In genomic region chr5:72441861-72442540, GRCh38 we compare ENCODE assay signal across 10 cellular contexts.
DNase-seq lines count a peak whose midpoint lies in the region; ATAC-seq and TF ChIP-seq lines count a peak whose summit lies in the region.
"Had no signal": no experiment of that assay in that cellular context is flagged by ENCODE, and none has a peak within 500 bp of the region (broad histone marks: within the 10 kb centered on the region; RNA-seq: fewer than 3 reads in every experiment).

No MANE protein-coding gene starts in this region.

- no CpG with 5 or more reads among the region's 3 CpGs for WGBS in trophoblast cell (ENCODE audit: extremely low coverage, insufficient coverage, insufficient read length)

- TF ChIP-seq CTCF in BJ (IDR thresholded peaks at IDR 0.05; ENCODE audit: insufficient read depth, low read depth, low read length) (no peak), endothelial cell (IDR thresholded peaks at IDR 0.05; ENCODE audit: unreplicated experiment) (no peak)

- H3K9ac ChIP-seq in trophoblast cell (ENCODE audit: low read length) = no peak overlapping the region
- H3K9ac ChIP-seq: KMS-11 had no signal

- H3K79me1 ChIP-seq in trophoblast cell (ENCODE audit: low read length) = no peaks in the 10 kb centered on the region

- no peak overlapping the region for H4K12ac ChIP-seq in trophoblast cell (ENCODE audit: low read depth, low read length)

- H3K27ac ChIP-seq in trophoblast cell (ENCODE audit: low read depth, low read length) = no peak overlapping the region
- H3K27ac ChIP-seq: KMS-11 had no signal

- H3K27me3 Mint-ChIP-seq in endothelial cell (ENCODE audit: unreplicated experiment) = peaks cover 11% of the 10 kb centered on the region
- H3K27me3 Mint-ChIP-seq in activated T-cell treated with anti-CD3 and anti-CD28 coated beads, Interleukin-2, amount 50 U/mL, for 72 hours (ENCODE audit: low read depth) = no peaks in the 10 kb centered on the region

- H4K8ac ChIP-seq in trophoblast cell (ENCODE audit: low read depth, low read length) = no peak overlapping the region

- H3K4me2 ChIP-seq in trophoblast cell (ENCODE audit: low read length) = no peak overlapping the region
- H3K4me2 ChIP-seq: KMS-11 had no signal

- H3K36me3 ChIP-seq in BJ (ENCODE audit: control insufficient read depth, insufficient read depth, low read length) = no peaks in the 10 kb centered on the region
- no peaks in the 10 kb centered on the region for H3K36me3 ChIP-seq in trophoblast cell (ENCODE audit: control insufficient read depth in 1 of 2, insufficient read depth in 2 of 2, low read length in 2 of 2)

- H3K27me3 ChIP-seq in BJ (ENCODE audit: control insufficient read depth, insufficient read depth, low read length) (no peaks in the 10 kb centered on the region), trophoblast cell (ENCODE audit: insufficient read depth, low read length) (no peaks in the 10 kb centered on the region)

- no peak overlapping the region for H2BK5ac ChIP-seq in trophoblast cell (ENCODE audit: low read depth, low read length, poor library complexity)

- no peak overlapping the region for H3K23ac ChIP-seq in trophoblast cell (ENCODE audit: low read length)

- no peak for ATAC-seq in activated T-cell treated with anti-CD3 and anti-CD28 coated beads, Interleukin-2, amount 50 U/mL, for 72 hours (replicated peaks in 1 of 2)

- no peaks in the 10 kb centered on the region for H3K9me3 Mint-ChIP-seq in endothelial cell (ENCODE audit: unreplicated experiment)
- peaks cover 0 to 2% of the 10 kb centered on the region in 2 donors for H3K9me3 Mint-ChIP-seq in activated T-cell treated with anti-CD3 and anti-CD28 coated beads, Interleukin-2, amount 50 U/mL, for 72 hours

- H3K4me1 ChIP-seq in trophoblast cell (ENCODE audit: control insufficient read depth in 1 of 2, insufficient read depth in 2 of 2, low read length in 2 of 2) = peaks cover 3% of the 10 kb centered on the region in 2 experiments

- H3K79me2 ChIP-seq in trophoblast cell (ENCODE audit: control insufficient read depth, insufficient read depth, low read length, poor library complexity) = no peaks in the 10 kb centered on the region

- no peak overlapping the region for H3K4ac ChIP-seq in trophoblast cell (ENCODE audit: low read depth, low read length)

- H3K9me3 ChIP-seq in trophoblast cell (ENCODE audit: insufficient read depth, low read depth, low read length) = no peaks in the 10 kb centered on the region

- no peak overlapping the region for H3K18ac ChIP-seq in trophoblast cell (ENCODE audit: low read length)

- no peak overlapping the region for H2BK12ac ChIP-seq in trophoblast cell (ENCODE audit: low read length)

- no peak overlapping the region for H4K91ac ChIP-seq in trophoblast cell (ENCODE audit: low read depth, low read length)

- no peak overlapping the region for H2BK120ac ChIP-seq in trophoblast cell (ENCODE audit: insufficient read depth, low read length, poor library complexity)

- H3K14ac ChIP-seq in trophoblast cell (ENCODE audit: low read length) = no peak overlapping the region

- CTCF ChIA-PET in BJ (lab: Yijun Ruan, JAX) = interaction anchor here (1.1 to 1.5 kb wide), 2 partner anchors 10 to 39 kb away, joined by 3 to 5 read pairs; no protein-coding TSS in a partner anchor

- H2AK5ac ChIP-seq in trophoblast cell (ENCODE audit: low read length) = no peak overlapping the region

- peak overlapping the region; percentile 76 for H3K4me3 Mint-ChIP-seq in endothelial cell (ENCODE audit: unreplicated experiment)
- no peak overlapping the region for H3K4me3 Mint-ChIP-seq in activated T-cell treated with anti-CD3 and anti-CD28 coated beads, Interleukin-2, amount 50 U/mL, for 72 hours

- DNase-seq in BJ (ENCODE audit: low read depth) (peak; percentile 91), RKO (ENCODE audit: low spot score) (peak; percentile 86), endothelial cell (ENCODE audit: low spot score) (no peak), trophoblast cell (peak; percentile 39 to 60), activated T-cell treated with anti-CD3 and anti-CD28 coated beads for 4 hours (no peak), NCI-H187 treated with DMSO at 0.1 percent for 48 hours (lab: John Stamatoyannopoulos, UW) (no peak)
- DNase-seq in activated T-cell treated with anti-CD3 and anti-CD28 coated beads, Interleukin-2, amount 50 U/mL, for 72 hours = no peak
- no peak for DNase-seq in stimulated activated CD4-positive, alpha-beta T cell treated with anti-CD3 and anti-CD28 coated beads, Interleukin-4, amount 100 ng/mL, for 1 hour
- DNase-seq: Calu3 had no signal

- peaks cover 27% of the 10 kb centered on the region for H3K4me1 Mint-ChIP-seq in endothelial cell (ENCODE audit: unreplicated experiment)
- H3K4me1 Mint-ChIP-seq in activated T-cell treated with anti-CD3 and anti-CD28 coated beads, Interleukin-2, amount 50 U/mL, for 72 hours (ENCODE audit: low read depth) = no peaks in the 10 kb centered on the region

- H3K4me3 ChIP-seq in BJ (ENCODE audit: low read depth, low read length) (no peak overlapping the region), trophoblast cell (ENCODE audit: low read depth, low read length) (no peak overlapping the region)

- H3K27ac Mint-ChIP-seq in endothelial cell (ENCODE audit: unreplicated experiment) = no peak overlapping the region
- H3K27ac Mint-ChIP-seq in activated T-cell treated with anti-CD3 and anti-CD28 coated beads, Interleukin-2, amount 50 U/mL, for 72 hours = no peak overlapping the region

- H3K36me3 Mint-ChIP-seq in endothelial cell (ENCODE audit: low read depth, unreplicated experiment) = peaks cover 32% of the 10 kb centered on the region
- H3K36me3 Mint-ChIP-seq in activated T-cell treated with anti-CD3 and anti-CD28 coated beads, Interleukin-2, amount 50 U/mL, for 72 hours (ENCODE audit: insufficient read depth in 2 of 2) = no peaks in the 10 kb centered on the region

- H2AFZ ChIP-seq in trophoblast cell (ENCODE audit: insufficient read depth, low read length, poor library complexity) = no peak overlapping the region

- POLR2A ChIA-PET in BJ (lab: Charles Lee) = no interaction called here

Comparison
In these comparisons a context has a peak if more than half of its experiments do, and no peak if none do; other contexts are left out.
1. DNase-seq: peak in BJ (single experiment), RKO (single experiment) and trophoblast cell (2 of 2); none in endothelial cell (single experiment), activated T-cell treated with anti-CD3 and anti-CD28 coated beads for 4 hours (single experiment), activated T-cell treated with anti-CD3 and anti-CD28 coated beads, Interleukin-2, amount 50 U/mL, for 72 hours (0 of 2), stimulated activated CD4-positive, alpha-beta T cell treated with anti-CD3 and anti-CD28 coated beads, Interleukin-4, amount 100 ng/mL, for 1 hour (single experiment) and NCI-H187 treated with DMSO at 0.1 percent for 48 hours (single experiment).